In genomic region chr22:21657361-21658118, GRCh38 we compare ENCODE assay signal across 8 cellular contexts. TPM values are rescaled to one million over a fixed set of nuclear protein-coding genes. Genes with fewer than 3 reads are reported as not detected.
DNase-seq lines count a peak whose midpoint lies in the region; ATAC-seq lines count a peak whose summit lies in the region.

No MANE protein-coding gene starts in this region.

- no peak overlapping the region for H3K27ac Mint-ChIP-seq in memory B cell

- H3K36me3 Mint-ChIP-seq in memory B cell = no peaks in the 10 kb centered on the region

- ATAC-seq in GM18519 (IDR thresholded peaks at IDR 0.05; ENCODE audit: low FRiP score, unreplicated experiment) = peak; percentile 39
- peak; percentile 71 for ATAC-seq in HG03108 (IDR thresholded peaks at IDR 0.05; ENCODE audit: unreplicated experiment)
- peak; percentile 95 for ATAC-seq in memory B cell (ENCODE audit: low read depth)

- H3K4me1 Mint-ChIP-seq in memory B cell = peaks cover 10% of the 10 kb centered on the region

- peak overlapping the region; percentile 84 for H3K4me3 Mint-ChIP-seq in memory B cell

- DNase-seq in 8988T (peak; percentile 96), NCI-H446 treated with DMSO at 0.1 percent for 48 hours (lab: John Stamatoyannopoulos, UW) (peak; percentile 65), dermis blood vessel endothelial cell (peak; percentile 61), memory B cell (ENCODE audit: low spot score in 2 of 2) (peak; percentile 64 to 73)
- peak; percentile 82 for DNase-seq in activated CD4-positive, CD25-positive, alpha-beta regulatory T cell treated with anti-CD3 and anti-CD28 coated beads, Interleukin-2, amount 50 U/mL, for 72 hours
- DNase-seq in stimulated activated CD8-positive, alpha-beta memory T cell treated with anti-CD3 and anti-CD28 coated beads, Interleukin-2, amount 100 ng/mL, for 1 hour (ENCODE audit: low read depth in 2 of 2) = peak; percentile 45 to 64

- no peaks in the 10 kb centered on the region for H3K27me3 Mint-ChIP-seq in memory B cell

- H3K9me3 Mint-ChIP-seq in memory B cell = no peaks in the 10 kb centered on the region

RNA-seq across cellular contexts. Expression of gene PPIL2, which starts 8.3 kb away (rescaled TPM):
- total RNA-seq in dermis blood vessel endothelial cell = 16.7 and 28.9 TPM in 2 replicates

RNA-seq across cellular contexts. Expression of gene SDF2L1, which starts 15.4 kb away (rescaled TPM):
- total RNA-seq in dermis blood vessel endothelial cell = 31.1 and 35.3 TPM in 2 replicates

RNA-seq across cellular contexts. Expression of gene CCDC116, which starts 25.0 kb away (rescaled TPM):
- total RNA-seq in dermis blood vessel endothelial cell = 0.17 and 0.28 TPM in 2 replicates

RNA-seq across cellular contexts. Expression of gene YDJC, which starts 27.7 kb away (rescaled TPM):
- total RNA-seq in dermis blood vessel endothelial cell = 21.3 and 25.0 TPM in 2 replicates

Comparison
In these comparisons a context has a peak if more than half of its experiments do, and no peak if none do; other contexts are left out.
1. Peak in every context shown above with its lines: DNase-seq and ATAC-seq.
2. ATAC-seq: peak in every context shown above with its lines; median percentile 95 in memory B cell; 71 in HG03108; 39 in GM18519.